ENCODE assay signal across 8 cellular contexts in genomic region chr5:36728697-36729543, GRCh38.
DNase-seq lines count a peak whose midpoint lies in the region; ATAC-seq and TF ChIP-seq lines count a peak whose summit lies in the region.

No MANE protein-coding gene starts in this region.

- ATAC-seq in HG03521 (IDR thresholded peaks at IDR 0.05; ENCODE audit: unreplicated experiment), result no peak

- H3K27ac Mint-ChIP-seq in type B pancreatic cell, result no peak overlapping the region

- in situ Hi-C loops in T47D (cut with HindIII; ENCODE audit: low pct_unique_long_range_greater_than_20kb, low sequenced_read_pairs), result no loop called here

- no peaks in the 10 kb centered on the region for H3K9me3 Mint-ChIP-seq in type B pancreatic cell

- peaks cover 13% of the 10 kb centered on the region for H3K27me3 Mint-ChIP-seq in type B pancreatic cell

- H3K4me3 Mint-ChIP-seq in type B pancreatic cell, result no peak overlapping the region

- peak; percentile 86 for TF ChIP-seq CTCF in type B pancreatic cell (conservative IDR thresholded peaks at IDR 0.05)

- no peaks in the 10 kb centered on the region for H3K36me3 Mint-ChIP-seq in type B pancreatic cell

- DNase-seq in DMS53 treated with DMSO at 0.1 percent for 48 hours (lab: John Stamatoyannopoulos, UW; ENCODE audit: unreplicated experiment) (peak; percentile 49), HS-5 (ENCODE audit: low read depth) (peak; percentile 56), NOMO-1 (lab: John Stamatoyannopoulos, UW; ENCODE audit: unreplicated experiment in 2 of 2) (peak; percentile 77 to 94), T47D (ENCODE audit: low read depth in 1 of 2, low spot score in 1 of 2) (peak; percentile 53 to 79), left kidney (ENCODE audit: low read depth, low spot score) (peak; percentile 87), type B pancreatic cell (ENCODE audit: extremely low spot score, unreplicated experiment) (no peak)
- no peak for DNase-seq in stimulated activated CD4-positive, alpha-beta T cell treated with anti-CD3 and anti-CD28 coated beads, Interleukin-4, amount 100 ng/mL, for 1 hour

- H3K4me1 Mint-ChIP-seq in type B pancreatic cell (ENCODE audit: unreplicated experiment), result no peaks in the 10 kb centered on the region

Comparison
In these comparisons a context has a peak if more than half of its experiments do, and no peak if none do; other contexts are left out.
1. DNase-seq: peak in DMS53 treated with DMSO at 0.1 percent for 48 hours (single experiment), HS-5 (single experiment), NOMO-1 (2 of 2), T47D (2 of 2) and left kidney (single experiment); none in type B pancreatic cell (single experiment) and stimulated activated CD4-positive, alpha-beta T cell treated with anti-CD3 and anti-CD28 coated beads, Interleukin-4, amount 100 ng/mL, for 1 hour (single experiment).